In genomic region chr3:143084856-143085731, GRCh38 we compare ENCODE assay signal across 1 cellular context.
TF ChIP-seq lines count a peak whose summit lies in the region.

No MANE protein-coding gene starts in this region.

TF ChIP-seq in K562, 482 proteins besides CTCF, POLR2A, EP300 and RAD21 (continued from another document and continues in another):
- TF ChIP-seq ZNF740 (CRISPR knock-in tag; IDR thresholded peaks at IDR 0.05) (peak; percentile 52; the same call in 1 of the 2 replicates), ZNF740 (tag; IDR thresholded peaks at IDR 0.05) (peak in 1 of 2 experiments; percentile 72; a peak in 2 of 4 replicates), ZBTB7A (IDR thresholded peaks at IDR 0.05; ENCODE audit: borderline replicate concordance, control insufficient read depth, low read depth, low read length) (peak; percentile 45; the same call in 1 of the 2 replicates), ZNF444 (CRISPR knock-in tag; IDR thresholded peaks at IDR 0.05) (no peak), RBM39 (optimal IDR thresholded peaks at IDR 0.05; ENCODE audit: low read depth, low read length) (no peak), NCOR1 (IDR thresholded peaks at IDR 0.05) (peak; percentile 100), TCF7 (IDR thresholded peaks at IDR 0.05; ENCODE audit: borderline replicate concordance) (peak; percentile 89), ZNF780A (CRISPR knock-in tag; IDR thresholded peaks at IDR 0.05) (no peak), CCNT2 (IDR thresholded peaks at IDR 0.05; ENCODE audit: borderline replicate concordance, extremely low read depth, insufficient read length, low read depth, low read length) (peak; percentile 91), ZNF766 (CRISPR knock-in tag; conservative IDR thresholded peaks at IDR 0.05) (peak; percentile 82; the same call in 1 of the 2 replicates), POLR2B (IDR thresholded peaks at IDR 0.05; ENCODE audit: low read depth, partially characterized antibody) (no peak), ZNF3 (CRISPR knock-in tag; IDR thresholded peaks at IDR 0.05) (no peak), CHCHD3 (CRISPR knock-in tag; IDR thresholded peaks at IDR 0.05) (no peak), HDAC2 (IDR thresholded peaks at IDR 0.05) (peak; percentile 82), SNIP1 (IDR thresholded peaks at IDR 0.05; ENCODE audit: low read depth) (peak; percentile 77), ZC3H8 (IDR thresholded peaks at IDR 0.05) (no peak), RBM34 (IDR thresholded peaks at IDR 0.05; ENCODE audit: borderline replicate concordance, insufficient read depth, low read length) (no peak), POU5F1 (IDR thresholded peaks at IDR 0.05; ENCODE audit: borderline replicate concordance, low read depth, low read length, partially characterized antibody) (no peak), ZNF143 (CRISPR knock-in tag; IDR thresholded peaks at IDR 0.05) (no peak), CTBP1 (IDR thresholded peaks at IDR 0.05; ENCODE audit: borderline replicate concordance) (peak; percentile 70; the same call in 1 of the 2 replicates), NONO (IDR thresholded peaks at IDR 0.05; ENCODE audit: low read depth in 2 of 2, low read length in 1 of 2) (peak in 1 of 2 experiments; percentile 89; a peak in 1 of 4 replicates), PKNOX1 (IDR thresholded peaks at IDR 0.05) (peak; percentile 81), COPS2 (conservative IDR thresholded peaks at IDR 0.05) (no peak), TEAD4 (IDR thresholded peaks at IDR 0.05; ENCODE audit: low read length) (peak; percentile 99), TEAD4 (CRISPR knock-in tag; IDR thresholded peaks at IDR 0.05; ENCODE audit: borderline replicate concordance) (no peak), SRSF7 (optimal IDR thresholded peaks at IDR 0.05; ENCODE audit: low read depth, low read length) (no peak), ZNF253 (CRISPR knock-in tag; conservative IDR thresholded peaks at IDR 0.05) (no peak), CBX3 (IDR thresholded peaks at IDR 0.05; ENCODE audit: borderline replicate concordance in 1 of 2, low read length in 2 of 2) (peak in 1 of 2 experiments; percentile 85; a peak in 1 of 3 replicates), ZNF589 (CRISPR knock-in tag; IDR thresholded peaks at IDR 0.05; ENCODE audit: low read depth) (0 out of 2 replicates have a peak, but pooled peaks have one; percentile 76), HCFC1 (IDR thresholded peaks at IDR 0.05; ENCODE audit: low read depth, low read length) (0 out of 2 replicates have a peak, but pooled peaks have one; percentile 25), TCFL5 (CRISPR knock-in tag; conservative IDR thresholded peaks at IDR 0.05) (no peak; the same call in 1 of the 2 replicates), IRF1 (CRISPR knock-in tag; IDR thresholded peaks at IDR 0.05; ENCODE audit: borderline replicate concordance) (no peak), POLR2H (tag; IDR thresholded peaks at IDR 0.05; ENCODE audit: low read depth) (peak; percentile 50; the same call in 1 of the 2 replicates), ZNF644 (tag; IDR thresholded peaks at IDR 0.05; ENCODE audit: low read depth) (peak; percentile 93), SIX5 (IDR thresholded peaks at IDR 0.05; ENCODE audit: borderline replicate concordance in 1 of 2, insufficient read depth in 1 of 2, low read depth in 1 of 2, low read length in 2 of 2) (no peak), C11orf30 (IDR thresholded peaks at IDR 0.05; ENCODE audit: low read depth) (peak; percentile 65), FOXJ3 (CRISPR knock-in tag; IDR thresholded peaks at IDR 0.05) (no peak), DIDO1 (tag; IDR thresholded peaks at IDR 0.05; ENCODE audit: low read depth) (no peak), ZNF311 (CRISPR knock-in tag; IDR thresholded peaks at IDR 0.05) (peak; percentile 68; the same call in 1 of the 2 replicates), MYC (IDR thresholded peaks at IDR 0.05; ENCODE audit: low read depth, low read length) (peak; percentile 79; the same call in 1 of the 2 replicates), MYC (CRISPR knock-in tag; IDR thresholded peaks at IDR 0.05; ENCODE audit: borderline replicate concordance, low read depth) (peak; percentile 38; the same call in 1 of the 2 replicates), MEF2A (IDR thresholded peaks at IDR 0.05; ENCODE audit: control insufficient read depth, low read depth, low read length) (peak; percentile 68; the same call in 1 of the 2 replicates), SMAD3 (CRISPR knock-in tag; conservative IDR thresholded peaks at IDR 0.05) (peak; percentile 60; the same call in 1 of the 2 replicates), TAL1 (IDR thresholded peaks at IDR 0.05) (peak; percentile 100), EP400 (IDR thresholded peaks at IDR 0.05) (peak; percentile 78), GTF2B (IDR thresholded peaks at IDR 0.05; ENCODE audit: extremely low read depth, insufficient read length) (no peak), STAT5B (CRISPR knock-in tag; IDR thresholded peaks at IDR 0.05) (no peak), TSC22D4 (tag; IDR thresholded peaks at IDR 0.05) (no peak)
- TF ChIP-seq, protein P1, sequence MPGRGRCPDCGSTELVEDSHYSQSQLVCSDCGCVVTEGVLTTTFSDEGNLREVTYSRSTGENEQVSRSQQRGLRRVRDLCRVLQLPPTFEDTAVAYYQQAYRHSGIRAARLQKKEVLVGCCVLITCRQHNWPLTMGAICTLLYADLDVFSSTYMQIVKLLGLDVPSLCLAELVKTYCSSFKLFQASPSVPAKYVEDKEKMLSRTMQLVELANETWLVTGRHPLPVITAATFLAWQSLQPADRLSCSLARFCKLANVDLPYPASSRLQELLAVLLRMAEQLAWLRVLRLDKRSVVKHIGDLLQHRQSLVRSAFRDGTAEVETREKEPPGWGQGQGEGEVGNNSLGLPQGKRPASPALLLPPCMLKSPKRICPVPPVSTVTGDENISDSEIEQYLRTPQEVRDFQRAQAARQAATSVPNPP (IDR thresholded peaks at IDR 0.05; ENCODE audit: borderline replicate concordance, insufficient read depth, insufficient read length), result no peak
- TF ChIP-seq, protein P2, sequence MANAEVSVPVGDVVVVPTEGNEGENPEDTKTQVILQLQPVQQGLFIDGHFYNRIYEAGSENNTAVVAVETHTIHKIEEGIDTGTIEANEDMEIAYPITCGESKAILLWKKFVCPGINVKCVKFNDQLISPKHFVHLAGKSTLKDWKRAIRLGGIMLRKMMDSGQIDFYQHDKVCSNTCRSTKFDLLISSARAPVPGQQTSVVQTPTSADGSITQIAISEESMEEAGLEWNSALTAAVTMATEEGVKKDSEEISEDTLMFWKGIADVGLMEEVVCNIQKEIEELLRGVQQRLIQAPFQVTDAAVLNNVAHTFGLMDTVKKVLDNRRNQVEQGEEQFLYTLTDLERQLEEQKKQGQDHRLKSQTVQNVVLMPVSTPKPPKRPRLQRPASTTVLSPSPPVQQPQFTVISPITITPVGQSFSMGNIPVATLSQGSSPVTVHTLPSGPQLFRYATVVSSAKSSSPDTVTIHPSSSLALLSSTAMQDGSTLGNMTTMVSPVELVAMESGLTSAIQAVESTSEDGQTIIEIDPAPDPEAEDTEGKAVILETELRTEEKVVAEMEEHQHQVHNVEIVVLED (CRISPR knock-in tag; IDR thresholded peaks at IDR 0.05), result no peak
- TF ChIP-seq, protein P3, sequence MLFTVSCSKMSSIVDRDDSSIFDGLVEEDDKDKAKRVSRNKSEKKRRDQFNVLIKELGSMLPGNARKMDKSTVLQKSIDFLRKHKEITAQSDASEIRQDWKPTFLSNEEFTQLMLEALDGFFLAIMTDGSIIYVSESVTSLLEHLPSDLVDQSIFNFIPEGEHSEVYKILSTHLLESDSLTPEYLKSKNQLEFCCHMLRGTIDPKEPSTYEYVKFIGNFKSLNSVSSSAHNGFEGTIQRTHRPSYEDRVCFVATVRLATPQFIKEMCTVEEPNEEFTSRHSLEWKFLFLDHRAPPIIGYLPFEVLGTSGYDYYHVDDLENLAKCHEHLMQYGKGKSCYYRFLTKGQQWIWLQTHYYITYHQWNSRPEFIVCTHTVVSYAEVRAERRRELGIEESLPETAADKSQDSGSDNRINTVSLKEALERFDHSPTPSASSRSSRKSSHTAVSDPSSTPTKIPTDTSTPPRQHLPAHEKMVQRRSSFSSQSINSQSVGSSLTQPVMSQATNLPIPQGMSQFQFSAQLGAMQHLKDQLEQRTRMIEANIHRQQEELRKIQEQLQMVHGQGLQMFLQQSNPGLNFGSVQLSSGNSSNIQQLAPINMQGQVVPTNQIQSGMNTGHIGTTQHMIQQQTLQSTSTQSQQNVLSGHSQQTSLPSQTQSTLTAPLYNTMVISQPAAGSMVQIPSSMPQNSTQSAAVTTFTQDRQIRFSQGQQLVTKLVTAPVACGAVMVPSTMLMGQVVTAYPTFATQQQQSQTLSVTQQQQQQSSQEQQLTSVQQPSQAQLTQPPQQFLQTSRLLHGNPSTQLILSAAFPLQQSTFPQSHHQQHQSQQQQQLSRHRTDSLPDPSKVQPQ (CRISPR knock-in tag; IDR thresholded peaks at IDR 0.05; ENCODE audit: borderline replicate concordance), result no peak; the same call in 1 of the 2 replicates
- TF ChIP-seq, protein P4, sequence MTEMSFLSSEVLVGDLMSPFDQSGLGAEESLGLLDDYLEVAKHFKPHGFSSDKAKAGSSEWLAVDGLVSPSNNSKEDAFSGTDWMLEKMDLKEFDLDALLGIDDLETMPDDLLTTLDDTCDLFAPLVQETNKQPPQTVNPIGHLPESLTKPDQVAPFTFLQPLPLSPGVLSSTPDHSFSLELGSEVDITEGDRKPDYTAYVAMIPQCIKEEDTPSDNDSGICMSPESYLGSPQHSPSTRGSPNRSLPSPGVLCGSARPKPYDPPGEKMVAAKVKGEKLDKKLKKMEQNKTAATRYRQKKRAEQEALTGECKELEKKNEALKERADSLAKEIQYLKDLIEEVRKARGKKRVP (CRISPR knock-in tag; IDR thresholded peaks at IDR 0.05), result peak; percentile 24; the same call in 1 of the 2 replicates
- TF ChIP-seq, protein P5, sequence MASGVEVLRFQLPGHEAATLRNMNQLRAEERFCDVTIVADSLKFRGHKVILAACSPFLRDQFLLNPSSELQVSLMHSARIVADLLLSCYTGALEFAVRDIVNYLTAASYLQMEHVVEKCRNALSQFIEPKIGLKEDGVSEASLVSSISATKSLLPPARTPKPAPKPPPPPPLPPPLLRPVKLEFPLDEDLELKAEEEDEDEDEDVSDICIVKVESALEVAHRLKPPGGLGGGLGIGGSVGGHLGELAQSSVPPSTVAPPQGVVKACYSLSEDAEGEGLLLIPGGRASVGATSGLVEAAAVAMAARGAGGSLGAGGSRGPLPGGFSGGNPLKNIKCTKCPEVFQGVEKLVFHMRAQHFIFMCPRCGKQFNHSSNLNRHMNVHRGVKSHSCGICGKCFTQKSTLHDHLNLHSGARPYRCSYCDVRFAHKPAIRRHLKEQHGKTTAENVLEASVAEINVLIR (CRISPR knock-in tag; IDR thresholded peaks at IDR 0.05), result no peak
- TF ChIP-seq, protein P6, sequence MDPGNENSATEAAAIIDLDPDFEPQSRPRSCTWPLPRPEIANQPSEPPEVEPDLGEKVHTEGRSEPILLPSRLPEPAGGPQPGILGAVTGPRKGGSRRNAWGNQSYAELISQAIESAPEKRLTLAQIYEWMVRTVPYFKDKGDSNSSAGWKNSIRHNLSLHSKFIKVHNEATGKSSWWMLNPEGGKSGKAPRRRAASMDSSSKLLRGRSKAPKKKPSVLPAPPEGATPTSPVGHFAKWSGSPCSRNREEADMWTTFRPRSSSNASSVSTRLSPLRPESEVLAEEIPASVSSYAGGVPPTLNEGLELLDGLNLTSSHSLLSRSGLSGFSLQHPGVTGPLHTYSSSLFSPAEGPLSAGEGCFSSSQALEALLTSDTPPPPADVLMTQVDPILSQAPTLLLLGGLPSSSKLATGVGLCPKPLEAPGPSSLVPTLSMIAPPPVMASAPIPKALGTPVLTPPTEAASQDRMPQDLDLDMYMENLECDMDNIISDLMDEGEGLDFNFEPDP (CRISPR knock-in tag; IDR thresholded peaks at IDR 0.05), result no peak
- TF ChIP-seq, protein P7, sequence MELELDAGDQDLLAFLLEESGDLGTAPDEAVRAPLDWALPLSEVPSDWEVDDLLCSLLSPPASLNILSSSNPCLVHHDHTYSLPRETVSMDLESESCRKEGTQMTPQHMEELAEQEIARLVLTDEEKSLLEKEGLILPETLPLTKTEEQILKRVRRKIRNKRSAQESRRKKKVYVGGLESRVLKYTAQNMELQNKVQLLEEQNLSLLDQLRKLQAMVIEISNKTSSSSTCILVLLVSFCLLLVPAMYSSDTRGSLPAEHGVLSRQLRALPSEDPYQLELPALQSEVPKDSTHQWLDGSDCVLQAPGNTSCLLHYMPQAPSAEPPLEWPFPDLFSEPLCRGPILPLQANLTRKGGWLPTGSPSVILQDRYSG (tag; conservative IDR thresholded peaks at IDR 0.05; ENCODE audit: low read depth), result peak; percentile 84
